ENCODE assay signal across 12 cellular contexts in the genomic region with DNA sequence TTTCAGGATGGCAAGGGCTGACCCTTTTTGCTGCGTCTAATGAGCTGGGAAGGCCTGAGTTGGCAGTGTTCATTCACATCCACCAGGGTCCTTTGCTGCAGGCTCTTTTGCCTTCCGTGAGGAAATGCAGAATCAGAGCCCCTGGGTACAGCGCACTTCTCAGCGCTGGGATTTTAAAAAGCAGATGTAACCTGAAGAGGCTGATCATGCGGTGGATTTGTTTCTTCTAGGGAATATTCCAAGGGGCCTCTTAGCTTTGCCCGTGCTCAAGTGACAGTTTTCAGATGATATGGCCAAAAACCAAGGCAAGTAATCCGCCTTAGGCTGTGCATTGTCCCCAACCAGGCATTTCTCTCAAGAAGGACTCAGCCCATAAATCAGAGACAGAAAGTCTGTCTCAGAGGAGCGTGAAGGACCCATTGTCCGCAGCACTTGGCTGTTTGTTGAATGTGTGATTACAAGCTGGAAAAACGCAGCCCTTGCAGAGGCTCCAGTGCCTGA.
DNase-seq lines count a peak whose midpoint lies in the region; ATAC-seq and TF ChIP-seq lines count a peak whose summit lies in the region.
"Had no signal": no experiment of that assay in that cellular context is flagged by ENCODE, and none has a peak within 500 bp of the region (broad histone marks: within the 10 kb centered on the region; RNA-seq: fewer than 3 reads in every experiment).

No MANE protein-coding gene starts in this region.

- no peaks in the 10 kb centered on the region for H3K9me3 ChIP-seq in mesodermal cell (ENCODE audit: control insufficient read depth, low read length)
- H3K9me3 ChIP-seq: gastroesophageal sphincter had no signal

- DNase-seq in NCI-H524 (lab: John Stamatoyannopoulos, UW) (peak; percentile 2 to 10), NCI-H524 treated with DMSO at 0.1 percent for 48 hours (lab: John Stamatoyannopoulos, UW) (no peak), brain microvascular endothelial cell (no peak), NCI-H82 (lab: John Stamatoyannopoulos, UW) (no peak), NCI-H226 (no peak), NCI-H2029 (lab: John Stamatoyannopoulos, UW) (no peak)
- DNase-seq: activated naive CD4-positive, alpha-beta T cell treated with Interleukin-2 at 50 U/mL for 16 hours; T-helper 1 cell had no signal

- ATAC-seq in HG02763 (IDR thresholded peaks at IDR 0.05; ENCODE audit: unreplicated experiment), result no peak
- ATAC-seq: gastroesophageal sphincter had no signal

- no peak overlapping the region for H3K27ac ChIP-seq in brain microvascular endothelial cell
- peak overlapping the region; percentile 74 for H3K27ac ChIP-seq in mesodermal cell (ENCODE audit: low read depth, low read length, severe bottlenecking)
- H3K27ac ChIP-seq: coronary artery, gastroesophageal sphincter had no signal

- H3K4me3 ChIP-seq in brain microvascular endothelial cell (ENCODE audit: low read depth, low read length), result no peak overlapping the region
- no peak overlapping the region for H3K4me3 ChIP-seq in mesodermal cell (ENCODE audit: extremely low read depth, insufficient read depth, low read length, poor library complexity, severe bottlenecking)
- H3K4me3 ChIP-seq: coronary artery, gastroesophageal sphincter had no signal

- 83 to 86% methylated on average over 8 to 9 of the region's 10 CpGs for WGBS in mesodermal cell (ENCODE audit: insufficient coverage in 2 of 2), 2 experiments

- peak; percentile 12 for TF ChIP-seq CTCF in brain microvascular endothelial cell (IDR thresholded peaks at IDR 0.05; ENCODE audit: low read depth, low read length, missing control alignments)

- H3K36me3 ChIP-seq in brain microvascular endothelial cell (replicated peaks) (peaks cover 23% of the 10 kb centered on the region), mesodermal cell (ENCODE audit: control insufficient read depth, insufficient read depth, low read length) (no peaks in the 10 kb centered on the region)
- H3K36me3 ChIP-seq: gastroesophageal sphincter had no signal

- peaks cover 10% of the 10 kb centered on the region for H3K4me1 ChIP-seq in mesodermal cell (ENCODE audit: control insufficient read depth, insufficient read depth, low read length, poor library complexity, severe bottlenecking)
- H3K4me1 ChIP-seq: gastroesophageal sphincter had no signal

- in situ Hi-C loops in brain microvascular endothelial cell (cut with HindIII; ENCODE audit: low pct_ligation_motif_present, low sequenced_read_pairs), result no loop called here

- H3K27me3 ChIP-seq in brain microvascular endothelial cell (replicated peaks), result no peaks in the 10 kb centered on the region
- H3K27me3 ChIP-seq: gastroesophageal sphincter had no signal

Comparison
In these comparisons a context has a peak if more than half of its experiments do, and no peak if none do; other contexts are left out.
1. DNase-seq: peak in NCI-H524 (2 of 2); none in NCI-H524 treated with DMSO at 0.1 percent for 48 hours (single experiment), brain microvascular endothelial cell (single experiment), NCI-H82 (single experiment), NCI-H226 (single experiment) and NCI-H2029 (single experiment).